1 cellular context compared by ENCODE assay signal in genomic region chr11:110287537-110287936, GRCh38.
TF ChIP-seq lines count a peak whose summit lies in the region.

No MANE protein-coding gene starts in this region.

TF ChIP-seq in GM23338, 12 proteins besides CTCF, POLR2A, EP300 and RAD21 (continued from another document):
- TF ChIP-seq STAT1 (IDR thresholded peaks at IDR 0.05; ENCODE audit: unreplicated experiment), result no peak
